ENCODE assay signal across 13 cellular contexts in genomic region chrX:136021160-136021559, GRCh38. TPM values are rescaled to one million over a fixed set of nuclear protein-coding genes. Genes with fewer than 3 reads are reported as not detected.
DNase-seq lines count a peak whose midpoint lies in the region; ATAC-seq and TF ChIP-seq lines count a peak whose summit lies in the region.
"Had no signal": no experiment of that assay in that cellular context is flagged by ENCODE, and none has a peak within 500 bp of the region (broad histone marks: within the 10 kb centered on the region; RNA-seq: fewer than 3 reads in every experiment).

No MANE protein-coding gene starts in this region.

- ATAC-seq in GM18508 (IDR thresholded peaks at IDR 0.05; ENCODE audit: insufficient read depth, unreplicated experiment) (peak; percentile 56), GM19467 (IDR thresholded peaks at IDR 0.05; ENCODE audit: unreplicated experiment) (peak; percentile 58), HG02885 (IDR thresholded peaks at IDR 0.05; ENCODE audit: poor library complexity, unreplicated experiment) (peak; percentile 67), HG03571 (IDR thresholded peaks at IDR 0.05; ENCODE audit: unreplicated experiment) (peak; percentile 78), GM19455 (IDR thresholded peaks at IDR 0.05; ENCODE audit: unreplicated experiment) (no peak), HG02970 (IDR thresholded peaks at IDR 0.05; ENCODE audit: low FRiP score, unreplicated experiment) (no peak)
- ATAC-seq: T-cell had no signal

- intact Hi-C loops in Calu3 (cut with micrococcal nuclease; ENCODE audit: unreplicated experiment): loop anchor here (10.0 kb wide), 1 partner anchor 674 kb away; no protein-coding TSS in a partner anchor

- no peaks in the 10 kb centered on the region for H3K9me3 Mint-ChIP-seq in Calu3 (ENCODE audit: low read depth, unreplicated experiment)
- H3K9me3 Mint-ChIP-seq: T-cell had no signal

- no peaks in the 10 kb centered on the region for H3K27me3 Mint-ChIP-seq in Calu3 (ENCODE audit: unreplicated experiment)
- H3K27me3 Mint-ChIP-seq: T-cell had no signal

- H3K36me3 Mint-ChIP-seq in Calu3 (ENCODE audit: insufficient read depth, unreplicated experiment): no peaks in the 10 kb centered on the region

- H3K4me3 Mint-ChIP-seq in Calu3 (ENCODE audit: low read depth, unreplicated experiment): no peak overlapping the region
- H3K4me3 Mint-ChIP-seq: T-cell had no signal

- H3K27ac Mint-ChIP-seq in Calu3 (ENCODE audit: unreplicated experiment): no peak overlapping the region
- H3K27ac Mint-ChIP-seq: T-cell had no signal

- H3K4me1 Mint-ChIP-seq in Calu3 (ENCODE audit: low read depth, unreplicated experiment): no peaks in the 10 kb centered on the region
- H3K4me1 Mint-ChIP-seq: T-cell had no signal

- CTCF ChIA-PET in Calu3 (lab: Charles Lee): no interaction called here

- no TSS peak for BruUV-seq in Calu3 (replicated peaks; lab: Mats Ljungman, UMichigan)

- no peak for DNase-seq in NCI-H128 (lab: John Stamatoyannopoulos, UW; ENCODE audit: unreplicated experiment)
- no peak for DNase-seq in Calu3
- DNase-seq: activated CD4-positive, alpha-beta T cell treated with anti-CD3 and anti-CD28 coated beads for 48 hours; activated naive CD4-positive, alpha-beta T cell treated with Interleukin-2 at 50 U/mL for 16 hours; stimulated activated CD4-positive, alpha-beta T cell treated with anti-CD3 and anti-CD28 coated beads, Interleukin-1b, Interleukin-23, amount 100 ng/mL, for 48 hours; stomach; T-cell had no signal

- no peak for TF ChIP-seq CTCF in Calu3 (IDR thresholded peaks at IDR 0.05; ENCODE audit: unreplicated experiment)

RNA-seq across cellular contexts. Expression of gene SLC9A6, which starts 35.9 kb away (rescaled TPM):
- total RNA-seq in Calu3 (2022): 19.7 and 21.7 TPM in 2 replicates

RNA-seq across cellular contexts. Expression of gene MMGT1, which starts 47.4 kb away (rescaled TPM):
- 33.0 and 37.1 TPM in 2 replicates for total RNA-seq in Calu3 (2022)

Comparison
In these comparisons a context has a peak if more than half of its experiments do, and no peak if none do; other contexts are left out.
1. ATAC-seq: peak in GM18508 (single experiment), GM19467 (single experiment), HG02885 (single experiment) and HG03571 (single experiment); none in GM19455 (single experiment) and HG02970 (single experiment).